Comparison of ENCODE assay signal across 21 cellular contexts in the genomic region with DNA sequence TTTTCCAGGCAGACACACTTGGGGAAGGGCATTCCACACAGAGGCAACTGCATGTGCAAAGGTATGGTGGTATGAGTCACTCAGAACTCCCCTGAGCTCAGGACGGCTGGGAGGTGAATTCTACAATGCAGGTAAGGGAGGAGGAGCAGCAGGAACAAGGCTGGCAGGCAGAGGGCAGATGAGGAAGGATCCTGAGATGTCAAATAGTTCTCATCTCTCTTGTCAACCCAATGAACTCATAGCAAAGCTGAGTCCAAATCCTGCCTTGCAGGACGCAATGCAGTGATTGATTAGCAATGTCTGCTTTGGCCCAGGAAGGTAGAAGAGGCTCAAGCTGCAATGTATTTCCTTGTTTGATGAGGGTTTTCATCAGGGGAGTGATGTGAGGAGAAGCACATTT.
DNase-seq lines count a peak whose midpoint lies in the region; FAIRE-seq and TF ChIP-seq lines count a peak whose summit lies in the region.
"Had no signal": no experiment of that assay in that cellular context is flagged by ENCODE, and none has a peak within 500 bp of the region (broad histone marks: within the 10 kb centered on the region; RNA-seq: fewer than 3 reads in every experiment).

No MANE protein-coding gene starts in this region.

- peak; percentile 10 for DNase-seq in ELF-1 (ENCODE audit: low read depth, low spot score)
- peak; percentile 39 for DNase-seq in LoVo (ENCODE audit: low spot score)
- DNase-seq in epithelial cell of esophagus (ENCODE audit: low read depth) = peak; percentile 3
- DNase-seq in neural crest cell (ENCODE audit: low read depth, low spot score) = no peak
- DNase-seq in HFFc6 = no peak
- DNase-seq in GM19239 (ENCODE audit: insufficient read length, low spot score) = no peak
- DNase-seq in HPDE6-E6E7 (ENCODE audit: extremely low spot score) = no peak
- DNase-seq: activated gamma-delta T cell treated with Interleukin-2 at 50 U/mL for 16 hours; adrenal gland; foreskin melanocyte; MV-4-11; natural killer cell; NCI-H1694; NCI-H774; OCI-M1; posterior cingulate gyrus; stimulated activated CD4-positive, alpha-beta T cell treated with anti-CD3 and anti-CD28 coated beads, Interleukin-2, amount 100 ng/mL, for 24 hours; T-helper 1 cell; tibial artery had no signal

- H3K36me3 Mint-ChIP-seq in neural crest cell (ENCODE audit: low read depth) (peaks cover 3% of the 10 kb centered on the region), HFFc6 (ENCODE audit: low read depth) (peaks cover 13% of the 10 kb centered on the region)

- no peak overlapping the region for H3K4me3 Mint-ChIP-seq in neural crest cell
- H3K4me3 Mint-ChIP-seq in HFFc6 = no peak overlapping the region
- H3K4me3 Mint-ChIP-seq: dendritic cell treated with granulocyte-macrophage colony-stimulating factor and Interleukin-4, amounts not matched to agents 40 ng/mL and 50 ng/mL, for 4 days; natural killer cell; stimulated activated naive CD8-positive, alpha-beta T cell treated with anti-CD3 and anti-CD28 coated beads, Interleukin-15, Interleukin-2, amounts not matched to agents 100 ng/mL and 50 ng/mL, for 24 hours had no signal

- no peak for FAIRE-seq in GM19239 (lab: Jason Lieb, UNC)

- no peaks in the 10 kb centered on the region for H3K27me3 Mint-ChIP-seq in neural crest cell (ENCODE audit: low read depth)
- no peaks in the 10 kb centered on the region; the same call in 1 of the 2 replicates for H3K27me3 Mint-ChIP-seq in HFFc6 (ENCODE audit: insufficient read depth)
- H3K27me3 Mint-ChIP-seq: dendritic cell treated with granulocyte-macrophage colony-stimulating factor and Interleukin-4, amounts not matched to agents 40 ng/mL and 50 ng/mL, for 4 days; stimulated activated naive CD8-positive, alpha-beta T cell treated with anti-CD3 and anti-CD28 coated beads, Interleukin-15, Interleukin-2, amounts not matched to agents 100 ng/mL and 50 ng/mL, for 24 hours had no signal

- peak overlapping the region; percentile 24 for H3K27ac Mint-ChIP-seq in neural crest cell (ENCODE audit: unreplicated experiment)
- H3K27ac Mint-ChIP-seq in HFFc6 = no peak overlapping the region
- H3K27ac Mint-ChIP-seq: dendritic cell treated with granulocyte-macrophage colony-stimulating factor and Interleukin-4, amounts not matched to agents 40 ng/mL and 50 ng/mL, for 4 days; natural killer cell; stimulated activated naive CD8-positive, alpha-beta T cell treated with anti-CD3 and anti-CD28 coated beads, Interleukin-15, Interleukin-2, amounts not matched to agents 100 ng/mL and 50 ng/mL, for 24 hours had no signal

- H3K9me3 Mint-ChIP-seq in neural crest cell = peaks cover 3% of the 10 kb centered on the region
- no peaks in the 10 kb centered on the region for H3K9me3 Mint-ChIP-seq in HFFc6
- H3K9me3 Mint-ChIP-seq: dendritic cell treated with granulocyte-macrophage colony-stimulating factor and Interleukin-4, amounts not matched to agents 40 ng/mL and 50 ng/mL, for 4 days had no signal

- H3K4me3 ChIP-seq in epithelial cell of esophagus (ENCODE audit: low read length) = no peak overlapping the region
- H3K4me3 ChIP-seq: adrenal gland, tibial artery had no signal

- TF ChIP-seq CTCF in epithelial cell of esophagus (IDR thresholded peaks at IDR 0.05; ENCODE audit: insufficient read depth, low read depth, low read length, missing control alignments) (no peak), neural crest cell (conservative IDR thresholded peaks at IDR 0.05) (no peak), HFFc6 (IDR thresholded peaks at IDR 0.05) (no peak)

- H3K4me1 Mint-ChIP-seq in neural crest cell = peaks cover 12% of the 10 kb centered on the region
- peaks cover 36% of the 10 kb centered on the region for H3K4me1 Mint-ChIP-seq in HFFc6 (ENCODE audit: low read depth)

Comparison
In these comparisons a context has a peak if more than half of its experiments do, and no peak if none do; other contexts are left out.
1. DNase-seq: peak in ELF-1 (single experiment), LoVo (single experiment) and epithelial cell of esophagus (single experiment); none in neural crest cell (single experiment), HFFc6 (single experiment), GM19239 (single experiment) and HPDE6-E6E7 (single experiment).